21 cellular contexts compared by ENCODE assay signal in the genomic region with DNA sequence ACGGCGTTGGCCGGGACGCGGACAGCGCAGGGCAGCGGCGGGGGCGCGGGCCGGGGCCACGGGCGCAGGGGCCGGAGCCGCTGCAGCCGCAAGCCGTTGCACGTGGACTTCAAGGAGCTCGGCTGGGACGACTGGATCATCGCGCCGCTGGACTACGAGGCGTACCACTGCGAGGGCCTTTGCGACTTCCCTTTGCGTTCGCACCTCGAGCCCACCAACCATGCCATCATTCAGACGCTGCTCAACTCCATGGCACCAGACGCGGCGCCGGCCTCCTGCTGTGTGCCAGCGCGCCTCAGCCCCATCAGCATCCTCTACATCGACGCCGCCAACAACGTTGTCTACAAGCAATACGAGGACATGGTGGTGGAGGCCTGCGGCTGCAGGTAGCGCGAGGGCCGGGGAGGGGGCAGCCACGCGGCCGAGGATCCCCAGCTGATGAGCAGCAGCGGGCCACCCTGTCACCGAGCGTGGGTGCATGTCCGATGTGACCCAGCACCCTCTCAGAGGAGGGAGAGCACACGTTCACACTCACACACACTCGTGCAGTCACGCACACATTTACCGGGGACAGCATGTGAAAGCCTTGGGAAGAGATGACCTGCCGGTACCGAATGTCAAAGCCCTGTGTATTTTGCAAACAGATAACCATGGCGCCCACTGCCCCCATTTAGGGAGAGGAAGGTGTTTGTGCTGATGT. TPM values are rescaled to one million over a fixed set of nuclear protein-coding genes. Genes with fewer than 3 reads are reported as not detected.
DNase-seq lines count a peak whose midpoint lies in the region; ATAC-seq, FAIRE-seq and TF ChIP-seq lines count a peak whose summit lies in the region.
"Had no signal": no experiment of that assay in that cellular context is flagged by ENCODE, and none has a peak within 500 bp of the region (broad histone marks: within the 10 kb centered on the region; RNA-seq: fewer than 3 reads in every experiment).

No MANE protein-coding gene starts in this region.

- no peak overlapping the region for H3K27ac ChIP-seq in left ventricle myocardium inferior (replicated peaks)
- no peak overlapping the region for H3K27ac ChIP-seq in H1 (ENCODE audit: low read depth, low read length)
- peak overlapping the region; percentile 87 for H3K27ac ChIP-seq in vagina
- H3K27ac ChIP-seq in body of pancreas: no peak overlapping the region
- H3K27ac ChIP-seq: BLaER1, SJSA1 had no signal

- H3K4me3 Mint-ChIP-seq in neural crest cell: peak overlapping the region; percentile 27
- H3K4me3 Mint-ChIP-seq: activated CD4-positive, alpha-beta memory T cell treated with anti-CD3 and anti-CD28 coated beads for 36 hours had no signal

- TF ChIP-seq EP300 in H1 (IDR thresholded peaks at IDR 0.05; ENCODE audit: borderline replicate concordance in 1 of 2, low read depth in 2 of 2, low read length in 2 of 2): no peak

- peak overlapping the region; percentile 68; the same call in 1 of the 2 replicates for H2BK12ac ChIP-seq in H1 (ENCODE audit: low read depth, low read length)

- 48% methylated on average over 55 of the region's 60 CpGs; no CpG with 5 or more reads in 1 of the 2 experiments for WGBS in H1 (ENCODE audit: extremely low coverage in 1 of 2, insufficient coverage in 1 of 2, insufficient read length in 1 of 2, insufficient replicate concordance in 2 of 2, low coverage in 1 of 2, low lambda C conversion rate in 2 of 2, missing lambda C conversion rate in 1 of 2), 2 experiments
- WGBS in body of pancreas, 2 donors: 7 to 16% methylated on average over 18 to 59 of the region's 60 CpGs

- H2BK20ac ChIP-seq in H1 (ENCODE audit: low read length): no peak overlapping the region

- no peak overlapping the region for H3K9ac ChIP-seq in H1 (replicated peaks in 1 of 4; ENCODE audit: extremely low read depth in 1 of 4, low read depth in 3 of 4, low read length in 3 of 4)
- H3K9ac ChIP-seq: BLaER1 had no signal

- H3K9me3 ChIP-seq in left ventricle myocardium inferior (replicated peaks) (no peaks in the 10 kb centered on the region), H1 (ENCODE audit: insufficient read depth in 2 of 2, low read depth in 1 of 2, low read length in 1 of 2) (no peaks in the 10 kb centered on the region; a peak in 1 of 4 replicates), vagina (no peaks in the 10 kb centered on the region), body of pancreas (no peaks in the 10 kb centered on the region)
- H3K9me3 ChIP-seq: SJSA1 had no signal

- no peak for DNase-seq in left ventricle myocardium inferior
- no peak for DNase-seq in Right ventricle myocardium superior
- peak in 1 of 2 experiments; percentile 67 for DNase-seq in H1 (ENCODE audit: low read depth in 1 of 2, low spot score in 2 of 2)
- DNase-seq in neural crest cell (ENCODE audit: low read depth, low spot score): no peak
- no peak for DNase-seq in vagina (ENCODE audit: extremely low spot score in 2 of 2)
- DNase-seq in D721Med (ENCODE audit: insufficient read length, low spot score): no peak
- DNase-seq in body of pancreas: no peak
- DNase-seq in HCEC 1CT: no peak
- DNase-seq: activated CD4-positive, alpha-beta memory T cell treated with anti-CD3 and anti-CD28 coated beads for 36 hours; activated gamma-delta T cell treated with Interleukin-2 at 50 U/mL for 16 hours; cortex of kidney; GOT3; KBM-7; MM.1S; NCI-H1436 treated with DMSO at 0.1 percent for 48 hours; NCI-H510A treated with DMSO at 0.1 percent for 48 hours; stimulated activated CD4-positive, alpha-beta T cell treated with anti-CD3 and anti-CD28 coated beads, Interleukin-12 subunit alpha, Interleukin-12 subunit beta, amount 100 ng/mL, for 4 hours had no signal

- H2BK15ac ChIP-seq in H1 (ENCODE audit: low read length): 0 out of 2 replicates have a peak overlapping the region, but pooled peaks have one; percentile 61

- no peaks in the 10 kb centered on the region for H3K36me3 Mint-ChIP-seq in neural crest cell (ENCODE audit: low read depth)
- H3K36me3 Mint-ChIP-seq: activated CD4-positive, alpha-beta memory T cell treated with anti-CD3 and anti-CD28 coated beads for 36 hours had no signal

- H3K4me1 ChIP-seq in left ventricle myocardium inferior (peaks cover 76% of the 10 kb centered on the region), H1 (replicated peaks in 1 of 4; ENCODE audit: control insufficient read depth in 3 of 4, insufficient read depth in 4 of 4, low read length in 3 of 4) (peaks cover 9 to 42% (median 21%) of the 10 kb centered on the region in 4 experiments), vagina (peaks cover 43% of the 10 kb centered on the region), body of pancreas (peaks cover 17% of the 10 kb centered on the region)

- peak overlapping the region; percentile 67 for H3K4me3 ChIP-seq in left ventricle myocardium inferior
- peak overlapping the region in 1 of 4 experiments; percentile 9; a peak in 2 of 8 replicates for H3K4me3 ChIP-seq in H1 (ENCODE audit: extremely low read depth in 1 of 4, insufficient read depth in 2 of 4, low read depth in 3 of 4, low read length in 4 of 4)
- H3K4me3 ChIP-seq in vagina: peak overlapping the region; percentile 57 to 60
- H3K4me3 ChIP-seq in body of pancreas: no peak overlapping the region
- H3K4me3 ChIP-seq: BLaER1, SJSA1 had no signal

- no peak overlapping the region for H2AFZ ChIP-seq in H1 (ENCODE audit: low read length)

- no peak overlapping the region for H4K5ac ChIP-seq in H1 (ENCODE audit: insufficient read length, low read depth, low read length)

- TF ChIP-seq POLR2A in H1 (IDR thresholded peaks at IDR 0.05; ENCODE audit: control extremely low read depth in 1 of 2, low read depth in 2 of 2, low read length in 2 of 2) (no peak), vagina (IDR thresholded peaks at IDR 0.05) (no peak), body of pancreas (IDR thresholded peaks at IDR 0.05) (no peak)

- ATAC-seq in Right ventricle myocardium superior (ENCODE audit: poor library complexity) (no peak), body of pancreas (no peak)

- FAIRE-seq in H1 (lab: Jason Lieb, UNC) (no peak), D721Med (lab: Jason Lieb, UNC) (no peak)
- FAIRE-seq: bronchial epithelial cell, RCC 7860 had no signal

- POLR2A ChIA-PET in H1 (lab: Charles Lee; ENCODE audit: partially characterized antibody): interaction anchor here (0.6 to 1.5 kb wide), 2 partner anchors 224 to 1528 kb away, joined by 4 read pairs; partner anchors contain the start of gene RHOB

- no peak for TF ChIP-seq RAD21 in H1 (IDR thresholded peaks at IDR 0.05 in 1 of 2, conservative IDR thresholded peaks at IDR 0.05 in 1 of 2; ENCODE audit: low read depth in 2 of 2, low read length in 2 of 2)

- H3K18ac ChIP-seq in H1 (ENCODE audit: extremely low read depth, low read length): no peak overlapping the region; the same call in 1 of the 2 replicates

- peaks cover 10% of the 10 kb centered on the region; the same call in 1 of the 2 replicates for H3K23me2 ChIP-seq in H1 (ENCODE audit: low read depth, low read length)

- 0 out of 2 replicates have a peak overlapping the region, but pooled peaks have one; percentile 15 for H2AK5ac ChIP-seq in H1 (ENCODE audit: low read depth, low read length)

- H3K9me3 Mint-ChIP-seq in neural crest cell: no peaks in the 10 kb centered on the region
- H3K9me3 Mint-ChIP-seq: activated CD4-positive, alpha-beta memory T cell treated with anti-CD3 and anti-CD28 coated beads for 36 hours had no signal

- H3K79me2 ChIP-seq in H1 (ENCODE audit: control insufficient read depth in 1 of 2, insufficient read depth in 2 of 2, low read length in 2 of 2): no peaks in the 10 kb centered on the region

- peak overlapping the region; percentile 70; the same call in 1 of the 2 replicates for H4K8ac ChIP-seq in H1 (ENCODE audit: extremely low read depth, insufficient read depth, low read length)

- H4K91ac ChIP-seq in H1 (replicated peaks; ENCODE audit: insufficient read length, low read length): no peak overlapping the region

- no peak overlapping the region for H3K23ac ChIP-seq in H1 (ENCODE audit: insufficient read length)

- no peak overlapping the region for H2BK120ac ChIP-seq in H1 (replicated peaks; ENCODE audit: low read depth, low read length)

- H3K36me3 ChIP-seq in left ventricle myocardium inferior (no peaks in the 10 kb centered on the region), H1 (ENCODE audit: control insufficient read depth in 2 of 4, insufficient read depth in 4 of 4, low read length in 3 of 4) (peaks cover 0 to 5% (median 0%) of the 10 kb centered on the region in 4 experiments; a peak in 1 of 8 replicates), vagina (no peaks in the 10 kb centered on the region), body of pancreas (replicated peaks in 1 of 2; ENCODE audit: insufficient read depth in 1 of 2, low read depth in 2 of 2) (no peaks in the 10 kb centered on the region)
- H3K36me3 ChIP-seq: BLaER1, SJSA1 had no signal

- CTCF ChIA-PET in H1 (lab: Charles Lee; ENCODE audit: partially characterized antibody): interaction anchor here (0.9 to 1.6 kb wide), 7 partner anchors 10 to 356 kb away, joined by 3 to 17 read pairs (median 4); no protein-coding TSS in a partner anchor

- 0 out of 2 replicates have a peak overlapping the region, but pooled peaks have one; percentile 5 for H2BK5ac ChIP-seq in H1 (ENCODE audit: low read depth, low read length)

- peaks cover 2 to 6% of the 10 kb centered on the region in 2 experiments for H4K20me1 ChIP-seq in H1 (replicated peaks in 1 of 2; ENCODE audit: control insufficient read depth in 1 of 2, insufficient read depth in 2 of 2, low read length in 2 of 2)

- H3K4ac ChIP-seq in H1 (replicated peaks; ENCODE audit: insufficient read length, low read depth, low read length): no peak overlapping the region

- TF ChIP-seq CTCF in left ventricle myocardium inferior (IDR thresholded peaks at IDR 0.05; ENCODE audit: borderline replicate concordance) (no peak), H1 (IDR thresholded peaks at IDR 0.05; ENCODE audit: control extremely low read depth in 1 of 3, insufficient read depth in 1 of 3, low read depth in 1 of 3, low read length in 3 of 3) (no peak), neural crest cell (conservative IDR thresholded peaks at IDR 0.05) (no peak), vagina (IDR thresholded peaks at IDR 0.05) (no peak), D721Med (IDR thresholded peaks at IDR 0.05; ENCODE audit: insufficient read depth, missing control alignments) (no peak), body of pancreas (IDR thresholded peaks at IDR 0.05) (no peak)

- H3K56ac ChIP-seq in H1 (replicated peaks; ENCODE audit: insufficient read length, low read depth, low read length): no peak overlapping the region

- H3K27me3 Mint-ChIP-seq in neural crest cell (ENCODE audit: low read depth): peaks cover 93% of the 10 kb centered on the region

- H3K4me2 ChIP-seq in H1 (ENCODE audit: insufficient read depth in 1 of 2, low read depth in 2 of 2, low read length in 2 of 2): peak overlapping the region; percentile 43 to 76
- H3K4me2 ChIP-seq: BLaER1 had no signal

- H3K79me1 ChIP-seq in H1 (ENCODE audit: low read depth, low read length): no peaks in the 10 kb centered on the region

- H3K27me3 ChIP-seq in left ventricle myocardium inferior (ENCODE audit: low read depth) (peaks cover 82% of the 10 kb centered on the region), H1 (replicated peaks in 1 of 4; ENCODE audit: control insufficient read depth in 3 of 4, extremely low read depth in 1 of 4, insufficient read depth in 3 of 4, low read length in 3 of 4) (peaks cover 50 to 85% (median 75%) of the 10 kb centered on the region in 4 experiments), vagina (no peaks in the 10 kb centered on the region), body of pancreas (peaks cover 0 to 19% of the 10 kb centered on the region in 2 donors)

- intact Hi-C loops in left ventricle myocardium inferior (cut with micrococcal nuclease): no loop called here
- intact Hi-C loops in Right ventricle myocardium superior (cut with DNase I): no loop called here
- intact Hi-C loops in vagina (cut with DNase I): no loop called here
- intact Hi-C loops in body of pancreas (cut with DNase I): no loop called here

- H3K14ac ChIP-seq in H1 (ENCODE audit: insufficient read length): no peak overlapping the region

- H3K27ac Mint-ChIP-seq in neural crest cell (ENCODE audit: unreplicated experiment): no peak overlapping the region
- H3K27ac Mint-ChIP-seq: activated CD4-positive, alpha-beta memory T cell treated with anti-CD3 and anti-CD28 coated beads for 36 hours had no signal

- H3K4me1 Mint-ChIP-seq in neural crest cell: peaks cover 12% of the 10 kb centered on the region

RNA-seq across cellular contexts. Expression of gene GDF7, which starts 4.2 kb away (rescaled TPM):
- 0.58 TPM for total RNA-seq in left ventricle myocardium inferior
- 0.38 TPM for total RNA-seq in Right ventricle myocardium superior
- total RNA-seq in H1 (2021; fragmentation: NEBNext Ultra II Directional; extraction: Animal tissue kit (Norgen Biotek cat#: 25700)): 0.04 and 0.06 TPM in 2 replicates
- polyA plus RNA-seq in H1 (2011; rRNA removed): 0.06 and 0.13 TPM in 2 replicates
- polyA plus RNA-seq in H1 (2011; cell fraction: cytosol; rRNA removed): 0.16 TPM
- 0.34 TPM for polyA plus RNA-seq in H1 (2011; cell fraction: nucleus; rRNA removed)
- polyA plus RNA-seq in H1 (2012, experiment 1 of 2): 0.20 to 0.34 TPM (median 0.27 TPM) in 4 replicates
- polyA plus RNA-seq in H1 (2012, experiment 2 of 2): 0.07 TPM
- 0.04 TPM for polyA plus RNA-seq in H1 (2013, experiment 1 of 2)
- 0.04 TPM for polyA plus RNA-seq in H1 (2013, experiment 2 of 2)
- 0.09 and 0.22 TPM in 2 replicates for polyA minus RNA-seq in H1 (2011; rRNA and poly(A)+ RNA removed)
- 0.29 TPM for polyA minus RNA-seq in H1 (2011; cell fraction: cytosol; rRNA and poly(A)+ RNA removed)
- polyA minus RNA-seq in H1 (2011; cell fraction: nucleus; rRNA and poly(A)+ RNA removed): 0.30 TPM
- 0.36 and 0.40 TPM in 2 replicates for total RNA-seq in neural crest cell
- total RNA-seq in vagina: 9.3 TPM
- total RNA-seq in body of pancreas: 1 to 10 TPM; 2.0 to 7.3 TPM

RNA-seq across cellular contexts. Expression of gene HS1BP3, which starts 20.3 kb away (rescaled TPM):
- total RNA-seq in left ventricle myocardium inferior (16.6 TPM), Right ventricle myocardium superior (19.7 TPM), neural crest cell (19.4 and 19.6 TPM in 2 replicates), vagina (23.1 TPM), body of pancreas (10 to 100 TPM; 21.1 to 23.1 TPM)
- total RNA-seq in H1 (2021; fragmentation: NEBNext Ultra II Directional; extraction: Animal tissue kit (Norgen Biotek cat#: 25700)): 11.1 and 11.2 TPM in 2 replicates
- polyA plus RNA-seq in H1 (2011; rRNA removed): 11.3 and 16.1 TPM in 2 replicates
- polyA plus RNA-seq in H1 (2011; cell fraction: cytosol; rRNA removed): 11.0 TPM
- polyA plus RNA-seq in H1 (2011; cell fraction: nucleus; rRNA removed): 19.6 TPM
- 9.2 to 14.1 TPM (median 13.6 TPM) in 4 replicates for polyA plus RNA-seq in H1 (2012, experiment 1 of 2)
- 16.1 TPM for polyA plus RNA-seq in H1 (2012, experiment 2 of 2)
- 8.8 TPM for polyA plus RNA-seq in H1 (2013, experiment 1 of 2)
- polyA plus RNA-seq in H1 (2013, experiment 2 of 2): 7.7 TPM
- 9.0 and 12.8 TPM in 2 replicates for polyA minus RNA-seq in H1 (2011; rRNA and poly(A)+ RNA removed)
- 4.8 TPM for polyA minus RNA-seq in H1 (2011; cell fraction: cytosol; rRNA and poly(A)+ RNA removed)
- polyA minus RNA-seq in H1 (2011; cell fraction: nucleus; rRNA and poly(A)+ RNA removed): 22.9 TPM

Comparison
In these comparisons a context has a peak if more than half of its experiments do, and no peak if none do; other contexts are left out.
1. H3K4me3 ChIP-seq: peak in left ventricle myocardium inferior (single experiment) and vagina (2 of 2); none in body of pancreas (0 of 2).